37 cellular contexts compared by ENCODE assay signal in the genomic region with DNA sequence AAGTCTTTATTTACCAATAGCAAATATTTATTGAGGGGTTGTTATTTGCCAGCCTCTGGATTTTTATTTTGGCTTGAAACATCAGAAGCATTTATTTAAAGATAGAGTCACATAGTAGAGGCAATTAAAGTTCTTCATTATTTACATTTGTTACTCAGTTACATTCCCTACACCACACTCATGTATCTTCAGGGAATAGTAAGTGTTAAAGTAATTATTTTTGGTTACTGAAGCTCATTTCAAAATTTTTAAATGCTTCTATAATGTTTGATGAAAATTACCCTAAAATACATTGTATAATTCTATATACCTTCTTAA.
"Had no signal": no experiment of that assay in that cellular context is flagged by ENCODE, and none has a peak within 500 bp of the region (broad histone marks: within the 10 kb centered on the region; RNA-seq: fewer than 3 reads in every experiment).

No MANE protein-coding gene starts in this region.

- H3K9me3 ChIP-seq: adrenal gland, body of pancreas, esophagus muscularis mucosa, gastrocnemius medialis, heart left ventricle had no signal

- ATAC-seq: activated CD4-positive, CD25-positive, alpha-beta regulatory T cell treated with anti-CD3 and anti-CD28 coated beads, Interleukin-2, amount 50 U/mL, for 24 hours; activated CD8-positive, alpha-beta T cell treated with anti-CD3 and anti-CD28 coated beads for 36 hours; activated naive CD8-positive, alpha-beta T cell treated with anti-CD3 and anti-CD28 coated beads, Interleukin-2, amount 50 U/mL, for 24 hours; body of pancreas; effector memory CD8-positive, alpha-beta T cell; foreskin keratinocyte; gastrocnemius medialis; heart left ventricle; T-cell had no signal

- FAIRE-seq: colon had no signal

- H3K27ac ChIP-seq: adrenal gland, body of pancreas, esophagus muscularis mucosa, foreskin keratinocyte, gastrocnemius medialis, heart left ventricle had no signal

- H3K36me3 Mint-ChIP-seq: activated naive CD8-positive, alpha-beta T cell treated with anti-CD3 and anti-CD28 coated beads for 36 hours had no signal

- H3K4me3 ChIP-seq: adrenal gland, body of pancreas, esophagus muscularis mucosa, gastrocnemius medialis, heart left ventricle had no signal

- H3K27me3 ChIP-seq: adrenal gland, body of pancreas, esophagus muscularis mucosa, foreskin keratinocyte, gastrocnemius medialis, heart left ventricle had no signal

- H3K9me3 Mint-ChIP-seq: activated B cell treated with CpG ODN at 0.5 μM for 24 hours; activated CD8-positive, alpha-beta T cell treated with anti-CD3 and anti-CD28 coated beads for 36 hours; activated naive CD4-positive, alpha-beta T cell treated with anti-CD3 and anti-CD28 coated beads for 36 hours; activated naive CD4-positive, alpha-beta T cell treated with anti-CD3 and anti-CD28 coated beads, Interleukin-2, amount 50 U/mL, for 24 hours; activated naive CD8-positive, alpha-beta T cell treated with anti-CD3 and anti-CD28 coated beads for 36 hours; activated naive CD8-positive, alpha-beta T cell treated with anti-CD3 and anti-CD28 coated beads, Interleukin-2, amount 50 U/mL, for 24 hours; activated T-helper 1 cell treated with anti-CD3 and anti-CD28 coated beads, Interleukin-12 subunit alpha, Interleukin-12 subunit beta, Interleukin-2, Interleukin-4 antibody, amounts not matched to agents 30 ng/mL and 10 ng/mL and 1 ng/mL, durations not matched to agents 14 hours and 24 hours and 36 hours; activated T-helper 2 cell treated with anti-CD3 and anti-CD28 coated beads, Interferon-gamma antibody, Interleukin-2, Interleukin-4, amounts not matched to agents 10 μg/mL and 5 μg/mL and 100 μg/mL, durations not matched to agents 14 hours and 24 hours and 36 hours; effector memory CD8-positive, alpha-beta T cell; T-cell; T-helper 1 cell treated with Interleukin-12 subunit alpha and Interleukin-12 subunit beta and Interleukin-4 antibody, amounts not matched to agents 30 μg/mL and 1 μg/mL, for 36 hours; T-helper 2 cell treated with Interferon-gamma antibody and Interleukin-4, amounts not matched to agents 5 μg/mL and 100 μg/mL, for 36 hours had no signal

- H3K4me1 ChIP-seq: adrenal gland, heart left ventricle had no signal

- H3K4me1 Mint-ChIP-seq: activated B cell treated with CpG ODN at 0.5 μM for 24 hours; activated naive CD4-positive, alpha-beta T cell treated with anti-CD3 and anti-CD28 coated beads, Interleukin-2, amount 50 U/mL, for 24 hours; activated naive CD8-positive, alpha-beta T cell treated with anti-CD3 and anti-CD28 coated beads for 36 hours; activated naive CD8-positive, alpha-beta T cell treated with anti-CD3 and anti-CD28 coated beads, Interleukin-2, amount 50 U/mL, for 24 hours; T-cell had no signal

- H3K4me3 Mint-ChIP-seq: activated B cell treated with CpG ODN at 0.5 μM for 24 hours; activated CD8-positive, alpha-beta T cell treated with anti-CD3 and anti-CD28 coated beads for 36 hours; activated naive CD4-positive, alpha-beta T cell treated with anti-CD3 and anti-CD28 coated beads for 36 hours; activated naive CD4-positive, alpha-beta T cell treated with anti-CD3 and anti-CD28 coated beads, Interleukin-2, amount 50 U/mL, for 24 hours; activated naive CD8-positive, alpha-beta T cell treated with anti-CD3 and anti-CD28 coated beads for 36 hours; activated naive CD8-positive, alpha-beta T cell treated with anti-CD3 and anti-CD28 coated beads, Interleukin-2, amount 50 U/mL, for 24 hours; activated T-helper 1 cell treated with anti-CD3 and anti-CD28 coated beads, Interleukin-12 subunit alpha, Interleukin-12 subunit beta, Interleukin-2, Interleukin-4 antibody, amounts not matched to agents 30 ng/mL and 10 ng/mL and 1 ng/mL, durations not matched to agents 14 hours and 24 hours and 36 hours; effector memory CD8-positive, alpha-beta T cell; T-cell; T-helper 1 cell treated with Interleukin-12 subunit alpha and Interleukin-12 subunit beta and Interleukin-4 antibody, amounts not matched to agents 30 μg/mL and 1 μg/mL, for 36 hours; T-helper 2 cell treated with Interferon-gamma antibody and Interleukin-4, amounts not matched to agents 5 μg/mL and 100 μg/mL, for 36 hours had no signal

- H3K27me3 Mint-ChIP-seq: activated B cell treated with CpG ODN at 0.5 μM for 24 hours; activated CD8-positive, alpha-beta T cell treated with anti-CD3 and anti-CD28 coated beads for 36 hours; activated naive CD4-positive, alpha-beta T cell treated with anti-CD3 and anti-CD28 coated beads, Interleukin-2, amount 50 U/mL, for 24 hours; activated naive CD8-positive, alpha-beta T cell treated with anti-CD3 and anti-CD28 coated beads for 36 hours; activated naive CD8-positive, alpha-beta T cell treated with anti-CD3 and anti-CD28 coated beads, Interleukin-2, amount 50 U/mL, for 24 hours; effector memory CD8-positive, alpha-beta T cell; T-cell had no signal

- H3K27ac Mint-ChIP-seq: activated B cell treated with CpG ODN at 0.5 μM for 24 hours; activated CD8-positive, alpha-beta T cell treated with anti-CD3 and anti-CD28 coated beads for 36 hours; activated naive CD4-positive, alpha-beta T cell treated with anti-CD3 and anti-CD28 coated beads for 36 hours; activated naive CD4-positive, alpha-beta T cell treated with anti-CD3 and anti-CD28 coated beads, Interleukin-2, amount 50 U/mL, for 24 hours; activated naive CD8-positive, alpha-beta T cell treated with anti-CD3 and anti-CD28 coated beads for 36 hours; activated naive CD8-positive, alpha-beta T cell treated with anti-CD3 and anti-CD28 coated beads, Interleukin-2, amount 50 U/mL, for 24 hours; activated T-helper 1 cell treated with anti-CD3 and anti-CD28 coated beads, Interleukin-12 subunit alpha, Interleukin-12 subunit beta, Interleukin-2, Interleukin-4 antibody, amounts not matched to agents 30 ng/mL and 10 ng/mL and 1 ng/mL, durations not matched to agents 14 hours and 24 hours and 36 hours; activated T-helper 2 cell treated with anti-CD3 and anti-CD28 coated beads, Interferon-gamma antibody, Interleukin-2, Interleukin-4, amounts not matched to agents 10 μg/mL and 5 μg/mL and 100 μg/mL, durations not matched to agents 14 hours and 24 hours and 36 hours; effector memory CD8-positive, alpha-beta T cell; T-cell; T-helper 1 cell treated with Interleukin-12 subunit alpha and Interleukin-12 subunit beta and Interleukin-4 antibody, amounts not matched to agents 30 μg/mL and 1 μg/mL, for 36 hours; T-helper 2 cell treated with Interferon-gamma antibody and Interleukin-4, amounts not matched to agents 5 μg/mL and 100 μg/mL, for 36 hours had no signal

- DNase-seq: activated B cell treated with CpG ODN at 0.5 μM for 24 hours; activated CD4-positive, alpha-beta T cell treated with anti-CD3 and anti-CD28 coated beads for 48 hours; activated CD4-positive, alpha-beta T cell treated with anti-CD3 and anti-CD28 coated beads, Interleukin-2, amount 50 U/mL, for 1 hour; activated CD4-positive, alpha-beta T cell treated with anti-CD3 and anti-CD28 coated beads, Interleukin-2, amount 50 U/mL, for 48 hours; activated CD8-positive, alpha-beta memory T cell treated with anti-CD3 and anti-CD28 coated beads for 24 hours; activated CD8-positive, alpha-beta memory T cell treated with anti-CD3 and anti-CD28 coated beads, Interleukin-2, amount 50 U/mL, for 4 hours; activated CD8-positive, alpha-beta T cell treated with anti-CD3 and anti-CD28 coated beads for 36 hours; activated effector memory CD4-positive, alpha-beta T cell treated with anti-CD3 and anti-CD28 coated beads, Interleukin-2, amount 50 U/mL, for 16 hours; activated naive CD4-positive, alpha-beta T cell treated with anti-CD3 and anti-CD28 coated beads for 36 hours; activated naive CD8-positive, alpha-beta T cell treated with anti-CD3 and anti-CD28 coated beads for 36 hours; activated naive CD8-positive, alpha-beta T cell treated with anti-CD3 and anti-CD28 coated beads, Interleukin-2, amount 50 U/mL, for 24 hours; activated T-cell treated with anti-CD3 and anti-CD28 coated beads, Interleukin-2, amount 50 U/mL, for 1 hour; activated T-cell treated with anti-CD3 and anti-CD28 coated beads, Interleukin-2, amount 50 U/mL, for 48 hours; adrenal gland; amygdala; aorta; body of pancreas; caudate nucleus; cortex of kidney; dermis blood vessel endothelial cell; effector CD4-positive, alpha-beta T cell; effector memory CD8-positive, alpha-beta T cell; erythroblast; foreskin keratinocyte; gastrocnemius medialis; glutamatergic neuron; heart left ventricle; T-cell; T1000 had no signal
